1 cellular context compared by ENCODE assay signal in the genomic region with DNA sequence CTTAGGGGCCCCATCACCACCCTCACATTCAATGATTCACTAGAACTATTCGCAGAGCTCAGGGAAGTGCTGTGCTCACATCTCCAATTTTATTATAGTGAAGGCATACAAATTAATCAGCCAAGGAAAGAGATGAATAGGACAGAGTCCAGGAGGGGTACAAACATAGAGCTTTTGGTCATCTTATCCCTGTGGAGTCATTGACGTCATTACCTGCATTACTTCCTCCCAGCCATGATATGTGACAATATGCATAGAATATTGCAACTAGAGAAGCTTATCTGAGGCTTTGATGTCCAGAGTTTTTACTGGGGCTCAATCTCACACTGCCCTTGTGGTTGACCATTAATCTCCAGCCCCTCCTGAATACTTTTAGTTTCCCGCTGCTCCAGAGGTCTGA.
TF ChIP-seq lines count a peak whose summit lies in the region.

No MANE protein-coding gene starts in this region.

TF ChIP-seq in HEK293, 187 proteins besides CTCF, POLR2A, EP300 and RAD21 (continued from another document):
- TF ChIP-seq, protein P1, sequence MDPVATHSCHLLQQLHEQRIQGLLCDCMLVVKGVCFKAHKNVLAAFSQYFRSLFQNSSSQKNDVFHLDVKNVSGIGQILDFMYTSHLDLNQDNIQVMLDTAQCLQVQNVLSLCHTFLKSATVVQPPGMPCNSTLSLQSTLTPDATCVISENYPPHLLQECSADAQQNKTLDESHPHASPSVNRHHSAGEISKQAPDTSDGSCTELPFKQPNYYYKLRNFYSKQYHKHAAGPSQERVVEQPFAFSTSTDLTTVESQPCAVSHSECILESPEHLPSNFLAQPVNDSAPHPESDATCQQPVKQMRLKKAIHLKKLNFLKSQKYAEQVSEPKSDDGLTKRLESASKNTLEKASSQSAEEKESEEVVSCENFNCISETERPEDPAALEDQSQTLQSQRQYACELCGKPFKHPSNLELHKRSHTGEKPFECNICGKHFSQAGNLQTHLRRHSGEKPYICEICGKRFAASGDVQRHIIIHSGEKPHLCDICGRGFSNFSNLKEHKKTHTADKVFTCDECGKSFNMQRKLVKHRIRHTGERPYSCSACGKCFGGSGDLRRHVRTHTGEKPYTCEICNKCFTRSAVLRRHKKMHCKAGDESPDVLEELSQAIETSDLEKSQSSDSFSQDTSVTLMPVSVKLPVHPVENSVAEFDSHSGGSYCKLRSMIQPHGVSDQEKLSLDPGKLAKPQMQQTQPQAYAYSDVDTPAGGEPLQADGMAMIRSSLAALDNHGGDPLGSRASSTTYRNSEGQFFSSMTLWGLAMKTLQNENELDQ (tag by site-specific recombination; IDR thresholded peaks at IDR 0.05; ENCODE audit: low read depth): no peak
